8 cellular contexts compared by ENCODE assay signal in genomic region chr20:35664544-35665206, GRCh38. TPM values are rescaled to one million over a fixed set of nuclear protein-coding genes. Genes with fewer than 3 reads are reported as not detected.
DNase-seq lines count a peak whose midpoint lies in the region; ATAC-seq and TF ChIP-seq lines count a peak whose summit lies in the region.

CPNE1 (minus strand) TSS chr20:35664900; CDS start chr20:35632923, 31,977 bp downstream.
A gene with protein sequence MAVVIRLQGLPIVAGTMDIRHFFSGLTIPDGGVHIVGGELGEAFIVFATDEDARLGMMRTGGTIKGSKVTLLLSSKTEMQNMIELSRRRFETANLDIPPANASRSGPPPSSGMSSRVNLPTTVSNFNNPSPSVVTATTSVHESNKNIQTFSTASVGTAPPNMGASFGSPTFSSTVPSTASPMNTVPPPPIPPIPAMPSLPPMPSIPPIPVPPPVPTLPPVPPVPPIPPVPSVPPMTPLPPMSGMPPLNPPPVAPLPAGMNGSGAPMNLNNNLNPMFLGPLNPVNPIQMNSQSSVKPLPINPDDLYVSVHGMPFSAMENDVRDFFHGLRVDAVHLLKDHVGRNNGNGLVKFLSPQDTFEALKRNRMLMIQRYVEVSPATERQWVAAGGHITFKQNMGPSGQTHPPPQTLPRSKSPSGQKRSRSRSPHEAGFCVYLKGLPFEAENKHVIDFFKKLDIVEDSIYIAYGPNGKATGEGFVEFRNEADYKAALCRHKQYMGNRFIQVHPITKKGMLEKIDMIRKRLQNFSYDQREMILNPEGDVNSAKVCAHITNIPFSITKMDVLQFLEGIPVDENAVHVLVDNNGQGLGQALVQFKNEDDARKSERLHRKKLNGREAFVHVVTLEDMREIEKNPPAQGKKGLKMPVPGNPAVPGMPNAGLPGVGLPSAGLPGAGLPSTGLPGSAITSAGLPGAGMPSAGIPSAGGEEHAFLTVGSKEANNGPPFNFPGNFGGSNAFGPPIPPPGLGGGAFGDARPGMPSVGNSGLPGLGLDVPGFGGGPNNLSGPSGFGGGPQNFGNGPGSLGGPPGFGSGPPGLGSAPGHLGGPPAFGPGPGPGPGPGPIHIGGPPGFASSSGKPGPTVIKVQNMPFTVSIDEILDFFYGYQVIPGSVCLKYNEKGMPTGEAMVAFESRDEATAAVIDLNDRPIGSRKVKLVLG (minus strand): TSS chr20:35664900. CDS start chr20:35655322, 9,578 bp downstream.

- intact Hi-C loops in CD8-positive, alpha-beta T cell (cut with DNase I, micrococcal nuclease): loop anchor here (1.0 to 10.0 kb wide), 10 partner anchors 35 to 800 kb away; partner anchors contain the start of genes ERGIC3 (in 2 of the 2), NFS1 (in 2 of the 2), RBM39 (in 2 of the 2) and ROMO1 (in 2 of the 2)

- peak; percentile 67 for ATAC-seq in CD8-positive, alpha-beta T cell
- ATAC-seq in GM19467 (IDR thresholded peaks at IDR 0.05; ENCODE audit: unreplicated experiment): peak; percentile 62

- peaks cover 6% of the 10 kb centered on the region for H3K36me3 ChIP-seq in CD8-positive, alpha-beta T cell (ENCODE audit: insufficient read depth, low read length)

- peaks cover 43% of the 10 kb centered on the region for H3K4me1 Mint-ChIP-seq in CD8-positive, alpha-beta T cell (ENCODE audit: low read depth)

- peak within 1 kb of the TSS; percentile 95 for H3K27ac ChIP-seq in CD8-positive, alpha-beta T cell (ENCODE audit: low read depth, low read length)

- H3K4me3 ChIP-seq in CD8-positive, alpha-beta T cell (ENCODE audit: low read depth, low read length): peak within 1 kb of the TSS; percentile 87

- POLR2A ChIA-PET in CD8-positive, alpha-beta T cell (lab: Charles Lee): interaction anchor here (0.8 to 3.4 kb wide), 15 partner anchors 9 to 289 kb away, joined by 3 to 29 read pairs (median 5); partner anchors contain the start of genes CEP250, ERGIC3, NFS1 and RBM39

- peak within 1 kb of the TSS; percentile 87 for H3K4me3 Mint-ChIP-seq in CD8-positive, alpha-beta T cell

- peak; percentile 86 to 96 (median 91) for DNase-seq in CD8-positive, alpha-beta T cell
- peak; percentile 98 for DNase-seq in HT-29 (ENCODE audit: low spot score)
- peak; percentile 90 for DNase-seq in NK-92 treated with Interleukin-12 subunit alpha and Interleukin-12 subunit beta, amount 100 ng/mL, for 24 hours (lab: John Stamatoyannopoulos, UW)
- peak; percentile 97 for DNase-seq in activated CD8-positive, alpha-beta memory T cell treated with anti-CD3 and anti-CD28 coated beads for 24 hours
- DNase-seq in effector CD8-positive, alpha-beta T cell (lab: John Stamatoyannopoulos, UW): peak; percentile 86
- peak; percentile 94 to 96 for DNase-seq in lung microvascular endothelial cell (ENCODE audit: low read depth in 2 of 2)
- peak; percentile 80 to 87 (median 86) for DNase-seq in stimulated activated CD4-positive, alpha-beta T cell treated with anti-CD3 and anti-CD28 coated beads, TNF-alpha, amount 100 ng/mL, for 4 hours (ENCODE audit: low read depth in 3 of 3)

- no peaks in the 10 kb centered on the region for H3K9me3 ChIP-seq in CD8-positive, alpha-beta T cell (ENCODE audit: low read length)

- peaks cover 31% of the 10 kb centered on the region for H3K36me3 Mint-ChIP-seq in CD8-positive, alpha-beta T cell

- CTCF ChIA-PET in CD8-positive, alpha-beta T cell (lab: Charles Lee): interaction anchor here (1.0 to 1.2 kb wide), 3 partner anchors 23 to 63 kb away, joined by 3 to 6 read pairs (median 3); no protein-coding TSS in a partner anchor

- no peak for TF ChIP-seq CTCF in CD8-positive, alpha-beta T cell (IDR thresholded peaks at IDR 0.05)

- no peaks in the 10 kb centered on the region for H3K9me3 Mint-ChIP-seq in CD8-positive, alpha-beta T cell

- H3K27me3 ChIP-seq in CD8-positive, alpha-beta T cell (ENCODE audit: insufficient read depth, low read length): no peaks in the 10 kb centered on the region

- H3K4me1 ChIP-seq in CD8-positive, alpha-beta T cell (ENCODE audit: insufficient read depth, low read length): peaks cover 29% of the 10 kb centered on the region

- H3K27me3 Mint-ChIP-seq in CD8-positive, alpha-beta T cell (ENCODE audit: low read depth): no peaks in the 10 kb centered on the region

- H3K27ac Mint-ChIP-seq in CD8-positive, alpha-beta T cell: peak within 1 kb of the TSS; percentile 98

RNA-seq across cellular contexts. Expression of gene CPNE1, which starts in this region (rescaled TPM):
- 100 to 1,000 TPM; 124 to 129 TPM for total RNA-seq in CD8-positive, alpha-beta T cell
- total RNA-seq in HT-29 (2014; rRNA removed; shearing (Covaris generic)): 390 and 417 TPM in 2 replicates
- total RNA-seq in lung microvascular endothelial cell: 118 and 130 TPM in 2 replicates

RNA-seq across cellular contexts. Expression of the second gene that starts in this region (rescaled TPM):
- total RNA-seq in CD8-positive, alpha-beta T cell: 100 to 1,000 TPM in 1 of 2 experiments, 10 to 100 TPM in 1; 97.4 to 102 TPM
- 54.8 and 55.4 TPM in 2 replicates for total RNA-seq in HT-29 (2014; rRNA removed; shearing (Covaris generic))
- 30.9 and 38.7 TPM in 2 replicates for total RNA-seq in lung microvascular endothelial cell

Comparison
In these comparisons a context has a peak if more than half of its experiments do, and no peak if none do; other contexts are left out.
1. Peak in every context shown above with its lines: DNase-seq, ATAC-seq, H3K4me3 ChIP-seq and H3K27ac ChIP-seq.